In the genomic region with DNA sequence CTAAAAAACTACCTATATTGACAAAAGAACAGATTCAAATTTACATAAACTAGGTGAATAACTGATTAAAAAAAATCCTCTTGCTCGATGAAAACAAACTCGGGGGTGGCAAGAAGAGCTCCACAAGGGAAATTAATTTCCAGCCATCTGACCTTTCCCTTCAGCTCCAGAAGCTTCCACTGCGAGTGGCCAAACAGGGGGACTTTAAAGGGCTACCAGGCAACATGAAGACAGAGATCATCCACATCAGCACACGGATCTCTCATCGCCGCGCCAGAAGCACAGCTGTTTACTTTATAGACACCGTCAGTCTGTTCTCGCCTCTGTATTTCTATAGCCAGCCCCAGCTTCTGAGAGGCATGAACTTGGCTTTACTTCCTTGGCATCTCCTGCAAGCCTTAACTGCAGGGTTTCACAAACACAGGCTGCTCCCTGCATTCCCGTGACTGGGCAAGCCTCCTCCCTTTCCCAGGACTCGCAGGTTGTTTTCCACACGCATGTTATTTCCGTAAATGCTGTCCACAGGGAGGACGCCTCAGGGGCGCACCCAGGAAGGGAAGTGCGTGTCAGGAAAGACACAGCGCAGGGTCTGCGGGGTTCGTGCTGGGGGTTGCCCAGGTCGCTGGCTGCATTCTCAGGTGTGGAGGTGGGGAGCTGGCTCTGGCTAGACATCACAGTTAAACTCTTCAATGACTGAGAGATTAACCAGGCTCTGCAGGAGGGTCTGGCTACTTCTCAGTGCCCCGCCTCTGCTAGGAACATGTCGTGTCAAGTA, we compare ENCODE assay signal across 14 cellular contexts.
DNase-seq lines count a peak whose midpoint lies in the region; ATAC-seq, FAIRE-seq and TF ChIP-seq lines count a peak whose summit lies in the region.
"Had no signal": no experiment of that assay in that cellular context is flagged by ENCODE, and none has a peak within 500 bp of the region (broad histone marks: within the 10 kb centered on the region; RNA-seq: fewer than 3 reads in every experiment).

No MANE protein-coding gene starts in this region.

- dilution Hi-C loops in keratinocyte (cut with MboI; ENCODE audit: extremely low pct_ligation_motif_present, low sequenced_read_pairs) = no loop called here

- H4K20me1 ChIP-seq in keratinocyte (ENCODE audit: control insufficient read depth, extremely low read depth, insufficient read depth, low read length) = no peaks in the 10 kb centered on the region

- TF ChIP-seq CTCF in Panc1 (IDR thresholded peaks at IDR 0.05) = no peak
- no peak for TF ChIP-seq CTCF in keratinocyte (optimal IDR thresholded peaks at IDR 0.05 in 1 of 3, IDR thresholded peaks at IDR 0.05 in 1 of 3, conservative IDR thresholded peaks at IDR 0.05 in 1 of 3; ENCODE audit: extremely low read depth in 1 of 3, insufficient read depth in 2 of 3, low read length in 3 of 3)
- TF ChIP-seq CTCF in sigmoid colon (IDR thresholded peaks at IDR 0.05) = no peak

- peak; percentile 15 for DNase-seq in D341Med (ENCODE audit: low spot score)
- DNase-seq in Panc1 (ENCODE audit: low read depth, low spot score) = no peak
- peak; percentile 75 for DNase-seq in keratinocyte (ENCODE audit: low read depth, low spot score)
- peak; percentile 76 for DNase-seq in sigmoid colon
- DNase-seq in GM12891 (ENCODE audit: insufficient read length, low spot score) = no peak
- DNase-seq in DMS79 treated with DMSO at 0.1 percent for 48 hours (lab: John Stamatoyannopoulos, UW) = no peak
- DNase-seq in GM12892 (ENCODE audit: insufficient read length) = no peak
- DNase-seq: activated naive CD4-positive, alpha-beta T cell; heart left ventricle; NK-92 treated with Interleukin-12 subunit alpha and Interleukin-12 subunit beta, amount 100 ng/mL, for 24 hours; T-helper 1 cell; uterus had no signal

- TF ChIP-seq EP300 in sigmoid colon (IDR thresholded peaks at IDR 0.05) = no peak

- H2AFZ ChIP-seq in keratinocyte (ENCODE audit: control insufficient read depth, low read length) = peak overlapping the region; percentile 30

- intact Hi-C loops in Panc1 (cut with micrococcal nuclease; ENCODE audit: unreplicated experiment) (no loop called here), sigmoid colon (cut with DNase I) (no loop called here)

- H3K4me3 ChIP-seq in Panc1 (ENCODE audit: low read depth in 2 of 2, low read length in 2 of 2) (no peak overlapping the region), keratinocyte (ENCODE audit: control insufficient read depth in 2 of 3, extremely low read depth in 1 of 3, insufficient read depth in 2 of 3, low read depth in 1 of 3, low read length in 3 of 3) (peak overlapping the region in 2 of 3 experiments; percentile 21 to 52), sigmoid colon (peak overlapping the region in 3 of 4 donors; percentile 2 to 28 (median 23))
- H3K4me3 ChIP-seq: BLaER1 treated with 17β-estradiol and CSF1 and Interleukin-3, amounts not matched to agents 10 nM and 100 nM; heart left ventricle; uterus had no signal

- TF ChIP-seq POLR2A in sigmoid colon (IDR thresholded peaks at IDR 0.05) (no peak), GM12891 (IDR thresholded peaks at IDR 0.05; ENCODE audit: low read depth, low read length) (no peak), GM12892 (IDR thresholded peaks at IDR 0.05; ENCODE audit: low read depth, low read length) (no peak)

- H3K36me3 ChIP-seq in Panc1 (ENCODE audit: control insufficient read depth, insufficient read depth, low read length) = peaks cover 2% of the 10 kb centered on the region
- peaks cover 16 to 21% of the 10 kb centered on the region in 2 experiments for H3K36me3 ChIP-seq in keratinocyte (ENCODE audit: control insufficient read depth in 2 of 2, extremely low read depth in 1 of 2, insufficient read depth in 2 of 2, low read length in 2 of 2)
- peaks cover 0 to 56% (median 20%) of the 10 kb centered on the region in 4 donors for H3K36me3 ChIP-seq in sigmoid colon
- H3K36me3 ChIP-seq: uterus had no signal

- no peaks in the 10 kb centered on the region for H3K9me3 ChIP-seq in Panc1 (ENCODE audit: control insufficient read depth, insufficient read depth, low read depth, low read length)
- no peaks in the 10 kb centered on the region for H3K9me3 ChIP-seq in keratinocyte (ENCODE audit: control insufficient read depth, low read depth, low read length)
- no peaks in the 10 kb centered on the region for H3K9me3 ChIP-seq in sigmoid colon
- H3K9me3 ChIP-seq: BLaER1 treated with 17β-estradiol and CSF1 and Interleukin-3, amounts not matched to agents 10 nM and 100 nM; heart left ventricle; uterus had no signal

- no TSS peak for BruUV-seq in Panc1 (replicated peaks; lab: Mats Ljungman, UMichigan)

- FAIRE-seq in keratinocyte (lab: Jason Lieb, UNC) (peak; percentile 92), GM12891 (lab: Jason Lieb, UNC) (no peak), GM12892 (lab: Jason Lieb, UNC) (no peak)

- CTCF ChIA-PET in Panc1 (lab: Charles Lee) = no interaction called here

- H3K27ac ChIP-seq in Panc1 (ENCODE audit: low read length) = peak overlapping the region; percentile 52
- H3K27ac ChIP-seq in keratinocyte (ENCODE audit: control insufficient read depth, insufficient read depth, low read length) = peak overlapping the region; percentile 74
- peak overlapping the region; percentile 40 to 80 (median 67) for H3K27ac ChIP-seq in sigmoid colon
- H3K27ac ChIP-seq: BLaER1 treated with 17β-estradiol and CSF1 and Interleukin-3, amounts not matched to agents 10 nM and 100 nM; uterus had no signal

- no peaks in the 10 kb centered on the region for H3K9me1 ChIP-seq in keratinocyte (ENCODE audit: control insufficient read depth, extremely low read depth, insufficient read depth, low read length)

- 85 to 91% methylated on average over 22 of the region's 22 CpGs for WGBS in sigmoid colon, 2 donors

- no peak for ATAC-seq in Panc1
- ATAC-seq in GM21529 (IDR thresholded peaks at IDR 0.05; ENCODE audit: unreplicated experiment) = no peak

- H3K4me1 ChIP-seq in Panc1 (ENCODE audit: control insufficient read depth, insufficient read depth, low read length) (peaks cover 8% of the 10 kb centered on the region), keratinocyte (ENCODE audit: control insufficient read depth, extremely low read depth, insufficient read depth, low read length) (peaks cover 40% of the 10 kb centered on the region), sigmoid colon (peaks cover 0 to 29% (median 23%) of the 10 kb centered on the region in 4 donors)
- H3K4me1 ChIP-seq: uterus had no signal

- in situ Hi-C loops in Panc1 (cut with HindIII; ENCODE audit: low pct_unique_long_range_greater_than_20kb, low sequenced_read_pairs) = no loop called here

- no peaks in the 10 kb centered on the region for H3K79me2 ChIP-seq in keratinocyte (ENCODE audit: control insufficient read depth, insufficient read depth, low read length)

- no peaks in the 10 kb centered on the region for H3K27me3 ChIP-seq in Panc1 (ENCODE audit: control insufficient read depth, insufficient read depth, low read length)
- H3K27me3 ChIP-seq in keratinocyte (ENCODE audit: control insufficient read depth, extremely low read depth, insufficient read depth, low read length) = no peaks in the 10 kb centered on the region
- no peaks in the 10 kb centered on the region for H3K27me3 ChIP-seq in sigmoid colon
- H3K27me3 ChIP-seq: BLaER1 treated with 17β-estradiol and CSF1 and Interleukin-3, amounts not matched to agents 10 nM and 100 nM; heart left ventricle; uterus had no signal

- peak overlapping the region; percentile 72 for H3K4me2 ChIP-seq in keratinocyte (ENCODE audit: control insufficient read depth, extremely low read depth, insufficient read depth, low read depth, low read length)
- H3K4me2 ChIP-seq: BLaER1 treated with 17β-estradiol and CSF1 and Interleukin-3, amounts not matched to agents 10 nM and 100 nM had no signal

- POLR2A ChIA-PET in Panc1 (lab: Charles Lee) = no interaction called here

- H3K9ac ChIP-seq in keratinocyte (ENCODE audit: control insufficient read depth, extremely low read depth, insufficient read depth, low read length) = peak overlapping the region; percentile 63
- H3K9ac ChIP-seq: BLaER1 treated with 17β-estradiol and CSF1 and Interleukin-3, amounts not matched to agents 10 nM and 100 nM had no signal

TF ChIP-seq in GM12891, 5 proteins besides CTCF, POLR2A, EP300 and RAD21:
- TF ChIP-seq TAF1 (IDR thresholded peaks at IDR 0.05; ENCODE audit: low read depth, low read length) = no peak
- no peak for TF ChIP-seq POU2F2 (IDR thresholded peaks at IDR 0.05; ENCODE audit: low read depth, low read length)
- TF ChIP-seq POLR2AphosphoS5 (IDR thresholded peaks at IDR 0.05; ENCODE audit: low read depth, low read length) = no peak
- no peak for TF ChIP-seq PAX5 (IDR thresholded peaks at IDR 0.05; ENCODE audit: insufficient read depth, low read length, severe bottlenecking)
- TF ChIP-seq SPI1 (IDR thresholded peaks at IDR 0.05; ENCODE audit: low read depth, low read length) = no peak
TF ChIP-seq in GM12891: peak in this region for 0.

Comparison
In these comparisons a context has a peak if more than half of its experiments do, and no peak if none do; other contexts are left out.
1. DNase-seq: peak in D341Med (single experiment), keratinocyte (single experiment) and sigmoid colon (single experiment); none in Panc1 (single experiment), GM12891 (single experiment), DMS79 treated with DMSO at 0.1 percent for 48 hours (single experiment) and GM12892 (single experiment).
2. H3K4me3 ChIP-seq: peak in keratinocyte (2 of 3) and sigmoid colon (3 of 4); none in Panc1 (0 of 2).
3. Peak in every context shown above with its lines, with median percentiles within 50 percentile points of each other: H3K27ac ChIP-seq.